In the genomic region with DNA sequence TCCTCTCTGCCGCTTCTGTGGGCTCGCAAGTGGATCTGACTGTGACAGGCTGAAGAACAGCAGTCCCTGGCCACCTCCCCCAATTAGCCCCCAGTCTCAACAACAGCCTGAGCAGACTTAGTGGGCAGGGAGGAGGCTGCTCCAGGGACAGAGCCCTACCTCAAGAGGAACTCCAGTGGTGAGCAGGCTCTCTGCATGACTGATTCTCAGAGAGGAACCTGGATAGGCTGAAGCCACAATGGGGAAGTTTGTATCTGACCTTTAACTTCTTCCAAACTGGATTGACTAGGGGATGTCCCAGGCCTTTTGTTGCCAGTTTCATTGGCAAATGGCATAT, we compare ENCODE assay signal across 1 cellular context.
A peak's percentile ranks its signal among the peaks of the same experiment; 100 is the strongest.
TF ChIP-seq lines count a peak whose summit lies in the region.

No MANE protein-coding gene starts in this region.

TF ChIP-seq in GM12878, 131 proteins besides CTCF, POLR2A, EP300 and RAD21 (continued from another document):
- TF ChIP-seq ZNF207 (IDR thresholded peaks at IDR 0.05; ENCODE audit: borderline replicate concordance) (no peak), WRNIP1 (IDR thresholded peaks at IDR 0.05; ENCODE audit: borderline replicate concordance, low read depth, low read length) (no peak), EED (IDR thresholded peaks at IDR 0.05; ENCODE audit: low read depth) (no peak), SUPT20H (IDR thresholded peaks at IDR 0.05; ENCODE audit: borderline replicate concordance, control insufficient read depth, low read depth, low read length) (no peak), STAT1 (conservative IDR thresholded peaks at IDR 0.05) (no peak), FOXK2 (IDR thresholded peaks at IDR 0.05) (no peak), BMI1 (IDR thresholded peaks at IDR 0.05; ENCODE audit: borderline replicate concordance) (no peak), ZZZ3 (IDR thresholded peaks at IDR 0.05; ENCODE audit: control insufficient read depth, insufficient read length, low read depth) (no peak), ZNF274 (IDR thresholded peaks at IDR 0.05; ENCODE audit: insufficient read depth, insufficient read length) (no peak), JUND (IDR thresholded peaks at IDR 0.05; ENCODE audit: low read depth, low read length) (no peak), PML (IDR thresholded peaks at IDR 0.05; ENCODE audit: low read length) (no peak), YBX1 (IDR thresholded peaks at IDR 0.05) (no peak), ZNF24 (IDR thresholded peaks at IDR 0.05) (no peak), POU2F2 (IDR thresholded peaks at IDR 0.05; ENCODE audit: borderline replicate concordance, low read depth, low read length) (no peak), IKZF1 (conservative IDR thresholded peaks at IDR 0.05) (peak; percentile 70), POLR2AphosphoS2 (IDR thresholded peaks at IDR 0.05; ENCODE audit: low read depth, low read length) (no peak), SPI1 (IDR thresholded peaks at IDR 0.05; ENCODE audit: borderline replicate concordance, insufficient read depth, low read depth, low read length) (peak; percentile 78; the same call in 1 of the 2 replicates), MEF2B (IDR thresholded peaks at IDR 0.05; ENCODE audit: partially characterized antibody, poor library complexity, severe bottlenecking) (no peak), IKZF2 (IDR thresholded peaks at IDR 0.05) (peak in 1 of 2 experiments; percentile 15; a peak in 2 of 4 replicates), PAX5 (IDR thresholded peaks at IDR 0.05; ENCODE audit: borderline replicate concordance, low read depth, low read length) (0 out of 2 replicates have a peak, but pooled peaks have one; percentile 33), ZSCAN29 (IDR thresholded peaks at IDR 0.05) (no peak), FOXM1 (IDR thresholded peaks at IDR 0.05; ENCODE audit: low read depth, low read length) (no peak), HDAC2 (IDR thresholded peaks at IDR 0.05) (no peak)
